In the genomic region with DNA sequence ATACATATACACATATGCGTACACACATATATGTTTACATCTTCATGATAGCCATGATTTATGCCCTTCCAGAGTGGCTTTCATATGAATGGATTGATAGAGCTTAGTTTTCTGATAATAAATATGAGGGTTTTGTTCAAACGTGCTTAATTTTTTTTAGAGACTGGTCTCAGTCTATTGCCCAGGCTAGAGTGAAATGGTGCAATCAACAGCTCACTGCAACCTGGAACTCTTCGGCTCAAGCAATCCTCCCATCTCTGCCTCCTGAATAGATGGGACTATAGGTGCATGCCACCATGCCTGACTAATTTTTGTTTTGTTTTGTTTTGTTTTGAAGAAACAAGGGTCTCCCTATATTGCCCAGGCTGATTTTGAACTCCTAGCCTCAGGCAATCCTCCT, we compare ENCODE assay signal across 28 cellular contexts.
"Had no signal": no experiment of that assay in that cellular context is flagged by ENCODE, and none has a peak within 500 bp of the region (broad histone marks: within the 10 kb centered on the region; RNA-seq: fewer than 3 reads in every experiment).

No MANE protein-coding gene starts in this region.

- H3K27ac Mint-ChIP-seq: activated B cell treated with CpG ODN at 0.5 μM for 24 hours; activated CD4-positive, alpha-beta memory T cell treated with anti-CD3 and anti-CD28 coated beads for 36 hours; activated naive CD4-positive, alpha-beta T cell treated with anti-CD3 and anti-CD28 coated beads, Interleukin-2, amount 50 U/mL, for 24 hours; activated T-helper 1 cell treated with anti-CD3 and anti-CD28 coated beads, Interleukin-12 subunit alpha, Interleukin-12 subunit beta, Interleukin-2, Interleukin-4 antibody, amounts not matched to agents 30 ng/mL and 10 ng/mL and 1 ng/mL, durations not matched to agents 14 hours and 24 hours and 36 hours; brain; effector memory CD8-positive, alpha-beta T cell; natural killer cell; neural progenitor cell; T-helper 2 cell treated with Interferon-gamma antibody and Interleukin-4, amounts not matched to agents 5 μg/mL and 100 μg/mL, for 36 hours had no signal

- H3K27me3 ChIP-seq: adrenal gland, cardiac muscle cell, heart right ventricle, neural progenitor cell, right atrium auricular region, transverse colon had no signal

- H3K27ac ChIP-seq: adrenal gland, cardiac muscle cell, coronary artery, heart right ventricle, left ventricle myocardium inferior, neural progenitor cell, right atrium auricular region, transverse colon had no signal

- H3K27me3 Mint-ChIP-seq: activated B cell treated with CpG ODN at 0.5 μM for 24 hours; activated CD4-positive, alpha-beta memory T cell treated with anti-CD3 and anti-CD28 coated beads for 36 hours; activated naive CD4-positive, alpha-beta T cell treated with anti-CD3 and anti-CD28 coated beads, Interleukin-2, amount 50 U/mL, for 24 hours; brain; effector memory CD8-positive, alpha-beta T cell had no signal

- H3K36me3 Mint-ChIP-seq: activated CD4-positive, alpha-beta memory T cell treated with anti-CD3 and anti-CD28 coated beads for 36 hours; activated naive CD4-positive, alpha-beta T cell treated with anti-CD3 and anti-CD28 coated beads, Interleukin-2, amount 50 U/mL, for 24 hours; brain; natural killer cell; neural progenitor cell had no signal

- H3K9me3 ChIP-seq: adrenal gland, right atrium auricular region had no signal

- H3K9me3 Mint-ChIP-seq: activated B cell treated with CpG ODN at 0.5 μM for 24 hours; activated CD4-positive, alpha-beta memory T cell treated with anti-CD3 and anti-CD28 coated beads for 36 hours; activated naive CD4-positive, alpha-beta T cell treated with anti-CD3 and anti-CD28 coated beads, Interleukin-2, amount 50 U/mL, for 24 hours; activated T-helper 1 cell treated with anti-CD3 and anti-CD28 coated beads, Interleukin-12 subunit alpha, Interleukin-12 subunit beta, Interleukin-2, Interleukin-4 antibody, amounts not matched to agents 30 ng/mL and 10 ng/mL and 1 ng/mL, durations not matched to agents 14 hours and 24 hours and 36 hours; brain; effector memory CD8-positive, alpha-beta T cell; natural killer cell; neural progenitor cell; T-helper 2 cell treated with Interferon-gamma antibody and Interleukin-4, amounts not matched to agents 5 μg/mL and 100 μg/mL, for 36 hours had no signal

- H3K4me3 ChIP-seq: adrenal gland, cardiac muscle cell, coronary artery, heart right ventricle, left ventricle myocardium inferior, lung, neural progenitor cell, right atrium auricular region, transverse colon had no signal

- DNase-seq: activated B cell treated with CpG ODN at 0.5 μM for 24 hours; activated CD4-positive, alpha-beta memory T cell treated with anti-CD3 and anti-CD28 coated beads for 36 hours; activated CD4-positive, alpha-beta T cell treated with anti-CD3 and anti-CD28 coated beads for 4 hours; activated gamma-delta T cell treated with Interleukin-2 at 50 U/mL for 16 hours; activated T-cell treated with anti-CD3 and anti-CD28 coated beads for 4 hours; adrenal gland; aorta; cerebellar nuclear complex; effector memory CD8-positive, alpha-beta T cell; heart right ventricle; kidney glomerular epithelial cell; left ventricle myocardium inferior; mesendoderm; natural killer cell; occipital lobe; stimulated activated CD4-positive, alpha-beta T cell treated with anti-CD3 and anti-CD28 coated beads, Interleukin-15, amount 100 ng/mL, for 24 hours; stimulated activated CD4-positive, alpha-beta T cell treated with anti-CD3 and anti-CD28 coated beads, Interleukin-2, amount 100 ng/mL, for 24 hours; T-helper 1 cell; transverse colon had no signal

- H3K4me3 Mint-ChIP-seq: activated B cell treated with CpG ODN at 0.5 μM for 24 hours; activated CD4-positive, alpha-beta memory T cell treated with anti-CD3 and anti-CD28 coated beads for 36 hours; activated naive CD4-positive, alpha-beta T cell treated with anti-CD3 and anti-CD28 coated beads, Interleukin-2, amount 50 U/mL, for 24 hours; activated T-helper 1 cell treated with anti-CD3 and anti-CD28 coated beads, Interleukin-12 subunit alpha, Interleukin-12 subunit beta, Interleukin-2, Interleukin-4 antibody, amounts not matched to agents 30 ng/mL and 10 ng/mL and 1 ng/mL, durations not matched to agents 14 hours and 24 hours and 36 hours; brain; effector memory CD8-positive, alpha-beta T cell; natural killer cell; neural progenitor cell; T-helper 2 cell treated with Interferon-gamma antibody and Interleukin-4, amounts not matched to agents 5 μg/mL and 100 μg/mL, for 36 hours had no signal

- H3K4me2 ChIP-seq: neural progenitor cell had no signal

- H2AFZ ChIP-seq: neural progenitor cell had no signal

- ATAC-seq: effector memory CD8-positive, alpha-beta T cell; heart right ventricle; natural killer cell had no signal

- H3K9ac ChIP-seq: neural progenitor cell had no signal

- H3K36me3 ChIP-seq: adrenal gland, cardiac muscle cell, heart right ventricle, left ventricle myocardium inferior, neural progenitor cell, right atrium auricular region, transverse colon had no signal
